ENCODE assay signal across 1 cellular context in genomic region chr5:157464518-157465171, GRCh38.
TF ChIP-seq lines count a peak whose summit lies in the region.

No MANE protein-coding gene starts in this region.

TF ChIP-seq in K562, 482 proteins besides CTCF, POLR2A, EP300 and RAD21 (continued from another document and continues in another):
- TF ChIP-seq, protein P1, sequence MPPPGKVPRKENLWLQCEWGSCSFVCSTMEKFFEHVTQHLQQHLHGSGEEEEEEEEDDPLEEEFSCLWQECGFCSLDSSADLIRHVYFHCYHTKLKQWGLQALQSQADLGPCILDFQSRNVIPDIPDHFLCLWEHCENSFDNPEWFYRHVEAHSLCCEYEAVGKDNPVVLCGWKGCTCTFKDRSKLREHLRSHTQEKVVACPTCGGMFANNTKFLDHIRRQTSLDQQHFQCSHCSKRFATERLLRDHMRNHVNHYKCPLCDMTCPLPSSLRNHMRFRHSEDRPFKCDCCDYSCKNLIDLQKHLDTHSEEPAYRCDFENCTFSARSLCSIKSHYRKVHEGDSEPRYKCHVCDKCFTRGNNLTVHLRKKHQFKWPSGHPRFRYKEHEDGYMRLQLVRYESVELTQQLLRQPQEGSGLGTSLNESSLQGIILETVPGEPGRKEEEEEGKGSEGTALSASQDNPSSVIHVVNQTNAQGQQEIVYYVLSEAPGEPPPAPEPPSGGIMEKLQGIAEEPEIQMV (tag; conservative IDR thresholded peaks at IDR 0.05; ENCODE audit: low read depth), result no peak
- TF ChIP-seq GABPB2 (CRISPR knock-in tag; conservative IDR thresholded peaks at IDR 0.05), result no peak
- no peak for TF ChIP-seq ZNF707 (CRISPR knock-in tag; conservative IDR thresholded peaks at IDR 0.05)
- TF ChIP-seq HES1 (IDR thresholded peaks at IDR 0.05; ENCODE audit: low read depth), result no peak
- no peak for TF ChIP-seq TBP (optimal IDR thresholded peaks at IDR 0.05; ENCODE audit: low read depth, low read length)
- no peak for TF ChIP-seq ZBTB43 (CRISPR knock-in tag; IDR thresholded peaks at IDR 0.05)
- TF ChIP-seq BACH1 (tag; IDR thresholded peaks at IDR 0.05), result peak; percentile 57; the same call in 1 of the 2 replicates
- TF ChIP-seq ZBTB40 (IDR thresholded peaks at IDR 0.05), result no peak
- TF ChIP-seq ZBTB40 (CRISPR knock-in tag; IDR thresholded peaks at IDR 0.05), result no peak
- 0 out of 2 replicates have a peak, but pooled peaks have one; percentile 15 for TF ChIP-seq ATF4 (CRISPR knock-in tag; IDR thresholded peaks at IDR 0.05)
- TF ChIP-seq ZNF165 (CRISPR knock-in tag; IDR thresholded peaks at IDR 0.05; ENCODE audit: borderline replicate concordance), result no peak
- TF ChIP-seq FOS (IDR thresholded peaks at IDR 0.05; ENCODE audit: extremely low read depth, insufficient read length), result peak; percentile 50
- TF ChIP-seq TFAM (CRISPR knock-in tag; conservative IDR thresholded peaks at IDR 0.05), result no peak
- TF ChIP-seq ZNF717 (CRISPR knock-in tag; IDR thresholded peaks at IDR 0.05), result no peak
- peak; percentile 67 for TF ChIP-seq MAFK (IDR thresholded peaks at IDR 0.05; ENCODE audit: low read length)
- TF ChIP-seq TOE1 (IDR thresholded peaks at IDR 0.05; ENCODE audit: borderline replicate concordance), result no peak
- TF ChIP-seq TOE1 (CRISPR knock-in tag; IDR thresholded peaks at IDR 0.05; ENCODE audit: borderline replicate concordance, low read depth), result no peak
- TF ChIP-seq ESRRA (IDR thresholded peaks at IDR 0.05; ENCODE audit: borderline replicate concordance, low read depth), result no peak
- TF ChIP-seq, protein P2, sequence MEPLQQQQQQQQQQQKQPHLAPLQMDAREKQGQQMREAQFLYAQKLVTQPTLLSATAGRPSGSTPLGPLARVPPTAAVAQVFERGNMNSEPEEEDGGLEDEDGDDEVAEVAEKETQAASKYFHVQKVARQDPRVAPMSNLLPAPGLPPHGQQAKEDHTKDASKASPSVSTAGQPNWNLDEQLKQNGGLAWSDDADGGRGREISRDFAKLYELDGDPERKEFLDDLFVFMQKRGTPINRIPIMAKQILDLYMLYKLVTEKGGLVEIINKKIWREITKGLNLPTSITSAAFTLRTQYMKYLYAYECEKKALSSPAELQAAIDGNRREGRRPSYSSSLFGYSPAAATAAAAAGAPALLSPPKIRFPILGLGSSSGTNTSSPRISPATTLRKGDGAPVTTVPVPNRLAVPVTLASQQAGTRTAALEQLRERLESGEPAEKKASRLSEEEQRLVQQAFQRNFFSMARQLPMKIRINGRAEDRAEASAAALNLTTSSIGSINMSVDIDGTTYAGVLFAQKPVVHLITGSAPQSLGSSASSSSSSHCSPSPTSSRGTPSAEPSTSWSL (CRISPR knock-in tag; IDR thresholded peaks at IDR 0.05; ENCODE audit: borderline replicate concordance), result no peak
- TF ChIP-seq GTF2F1 (IDR thresholded peaks at IDR 0.05; ENCODE audit: low read depth, low read length), result no peak
- TF ChIP-seq, protein P3, sequence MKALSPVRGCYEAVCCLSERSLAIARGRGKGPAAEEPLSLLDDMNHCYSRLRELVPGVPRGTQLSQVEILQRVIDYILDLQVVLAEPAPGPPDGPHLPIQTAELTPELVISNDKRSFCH (CRISPR knock-in tag; IDR thresholded peaks at IDR 0.05), result no peak
- TF ChIP-seq, protein P3 (tag; IDR thresholded peaks at IDR 0.05), result no peak
- TF ChIP-seq CREM (IDR thresholded peaks at IDR 0.05; ENCODE audit: low read depth), result no peak
- TF ChIP-seq CCNT2 (IDR thresholded peaks at IDR 0.05; ENCODE audit: borderline replicate concordance, extremely low read depth, insufficient read length, low read depth, low read length), result no peak
- no peak for TF ChIP-seq PHF21A (IDR thresholded peaks at IDR 0.05; ENCODE audit: borderline replicate concordance, low read depth)
- TF ChIP-seq, protein P4, sequence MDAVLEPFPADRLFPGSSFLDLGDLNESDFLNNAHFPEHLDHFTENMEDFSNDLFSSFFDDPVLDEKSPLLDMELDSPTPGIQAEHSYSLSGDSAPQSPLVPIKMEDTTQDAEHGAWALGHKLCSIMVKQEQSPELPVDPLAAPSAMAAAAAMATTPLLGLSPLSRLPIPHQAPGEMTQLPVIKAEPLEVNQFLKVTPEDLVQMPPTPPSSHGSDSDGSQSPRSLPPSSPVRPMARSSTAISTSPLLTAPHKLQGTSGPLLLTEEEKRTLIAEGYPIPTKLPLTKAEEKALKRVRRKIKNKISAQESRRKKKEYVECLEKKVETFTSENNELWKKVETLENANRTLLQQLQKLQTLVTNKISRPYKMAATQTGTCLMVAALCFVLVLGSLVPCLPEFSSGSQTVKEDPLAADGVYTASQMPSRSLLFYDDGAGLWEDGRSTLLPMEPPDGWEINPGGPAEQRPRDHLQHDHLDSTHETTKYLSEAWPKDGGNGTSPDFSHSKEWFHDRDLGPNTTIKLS (IDR thresholded peaks at IDR 0.05; ENCODE audit: borderline replicate concordance, low read depth), result no peak
- TF ChIP-seq RBFOX2 (IDR thresholded peaks at IDR 0.05; ENCODE audit: low read depth, low read length), result no peak
- TF ChIP-seq MIER1 (IDR thresholded peaks at IDR 0.05; ENCODE audit: low read depth), result no peak
- TF ChIP-seq MAFG (tag; conservative IDR thresholded peaks at IDR 0.05), result peak; percentile 89
- TF ChIP-seq, protein P5, sequence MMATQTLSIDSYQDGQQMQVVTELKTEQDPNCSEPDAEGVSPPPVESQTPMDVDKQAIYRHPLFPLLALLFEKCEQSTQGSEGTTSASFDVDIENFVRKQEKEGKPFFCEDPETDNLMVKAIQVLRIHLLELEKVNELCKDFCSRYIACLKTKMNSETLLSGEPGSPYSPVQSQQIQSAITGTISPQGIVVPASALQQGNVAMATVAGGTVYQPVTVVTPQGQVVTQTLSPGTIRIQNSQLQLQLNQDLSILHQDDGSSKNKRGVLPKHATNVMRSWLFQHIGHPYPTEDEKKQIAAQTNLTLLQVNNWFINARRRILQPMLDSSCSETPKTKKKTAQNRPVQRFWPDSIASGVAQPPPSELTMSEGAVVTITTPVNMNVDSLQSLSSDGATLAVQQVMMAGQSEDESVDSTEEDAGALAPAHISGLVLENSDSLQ (IDR thresholded peaks at IDR 0.05), result peak; percentile 41
- no peak for TF ChIP-seq RBM15 (IDR thresholded peaks at IDR 0.05; ENCODE audit: insufficient read depth, low read length)
- TF ChIP-seq TCF3 (CRISPR knock-in tag; IDR thresholded peaks at IDR 0.05), result no peak
- no peak for TF ChIP-seq CHAMP1 (IDR thresholded peaks at IDR 0.05)
- TF ChIP-seq KAT8 (IDR thresholded peaks at IDR 0.05; ENCODE audit: low read depth), result no peak
- no peak for TF ChIP-seq MTA2 (IDR thresholded peaks at IDR 0.05; ENCODE audit: low read depth)
- TF ChIP-seq RCOR1 (IDR thresholded peaks at IDR 0.05; ENCODE audit: borderline replicate concordance in 1 of 2, low read depth in 2 of 2, low read length in 2 of 2), result peak in 1 of 2 experiments; percentile 69; a peak in 1 of 4 replicates
- no peak for TF ChIP-seq ZNF232 (CRISPR knock-in tag; IDR thresholded peaks at IDR 0.05)
- no peak for TF ChIP-seq HDGF (IDR thresholded peaks at IDR 0.05)
- TF ChIP-seq SREBF2 (CRISPR knock-in tag; IDR thresholded peaks at IDR 0.05), result no peak
- TF ChIP-seq NUFIP1 (IDR thresholded peaks at IDR 0.05; ENCODE audit: partially characterized antibody), result no peak
